In genomic region chr11:105024394-105024793, GRCh38 we compare ENCODE assay signal across 25 cellular contexts. TPM values are rescaled to one million over a fixed set of nuclear protein-coding genes. Genes with fewer than 3 reads are reported as not detected.
A peak's percentile ranks its signal among the peaks of the same experiment; 100 is the strongest.
DNase-seq lines count a peak whose midpoint lies in the region; ATAC-seq and TF ChIP-seq lines count a peak whose summit lies in the region.
"Had no signal": no experiment of that assay in that cellular context is flagged by ENCODE, and none has a peak within 500 bp of the region (broad histone marks: within the 10 kb centered on the region; RNA-seq: fewer than 3 reads in every experiment).

No MANE protein-coding gene starts in this region.

- H3K4me3 Mint-ChIP-seq in CD8-positive, alpha-beta T cell: no peak overlapping the region
- H3K4me3 Mint-ChIP-seq in central memory CD8-positive, alpha-beta T cell: no peak overlapping the region
- H3K4me3 Mint-ChIP-seq: GM23338 had no signal

- no peaks in the 10 kb centered on the region for H3K4me1 ChIP-seq in CD8-positive, alpha-beta T cell (ENCODE audit: insufficient read depth, low read length)
- H3K4me1 ChIP-seq in PC-9 (replicated peaks; ENCODE audit: insufficient read depth): no peaks in the 10 kb centered on the region
- peaks cover 20 to 21% of the 10 kb centered on the region in 2 experiments for H3K4me1 ChIP-seq in neutrophil (ENCODE audit: control insufficient read depth in 1 of 2, insufficient read depth in 1 of 2, low read depth in 1 of 2, low read length in 1 of 2)
- H3K4me1 ChIP-seq: SJSA1 had no signal

- TF ChIP-seq CTCF in CD8-positive, alpha-beta T cell (IDR thresholded peaks at IDR 0.05): no peak
- TF ChIP-seq CTCF in PC-9 (conservative IDR thresholded peaks at IDR 0.05) (no peak), neutrophil (IDR thresholded peaks at IDR 0.05) (no peak)

- no peak overlapping the region for H3K4me2 ChIP-seq in PC-9
- H3K4me2 ChIP-seq: GM23338 had no signal

- no peaks in the 10 kb centered on the region for H3F3A ChIP-seq in PC-9 (ENCODE audit: insufficient read depth, low read depth)

- peak overlapping the region; percentile 43 for H3K27ac Mint-ChIP-seq in CD8-positive, alpha-beta T cell
- peak overlapping the region; percentile 17 for H3K27ac Mint-ChIP-seq in central memory CD8-positive, alpha-beta T cell (ENCODE audit: low read depth)
- H3K27ac Mint-ChIP-seq: GM23338, IgD-negative memory B cell had no signal

- intact Hi-C loops in CD8-positive, alpha-beta T cell (cut with DNase I, micrococcal nuclease): no loop called here
- intact Hi-C loops in PC-9 (cut with micrococcal nuclease; ENCODE audit: unreplicated experiment): no loop called here

- CTCF ChIA-PET in CD8-positive, alpha-beta T cell (lab: Charles Lee): no interaction called here
- CTCF ChIA-PET in PC-9 (lab: Charles Lee): no interaction called here

- H3K27me3 ChIP-seq in CD8-positive, alpha-beta T cell (ENCODE audit: insufficient read depth, low read length): no peaks in the 10 kb centered on the region
- no peaks in the 10 kb centered on the region for H3K27me3 ChIP-seq in PC-9 (ENCODE audit: insufficient read depth, low read depth)
- no peaks in the 10 kb centered on the region for H3K27me3 ChIP-seq in neutrophil
- H3K27me3 ChIP-seq: SJSA1 had no signal

- no peaks in the 10 kb centered on the region for H3K27me3 Mint-ChIP-seq in CD8-positive, alpha-beta T cell (ENCODE audit: low read depth)
- H3K27me3 Mint-ChIP-seq in central memory CD8-positive, alpha-beta T cell: no peaks in the 10 kb centered on the region
- H3K27me3 Mint-ChIP-seq: IgD-negative memory B cell had no signal

- 0 out of 2 replicates have a peak overlapping the region, but pooled peaks have one; percentile 18 for H2AFZ ChIP-seq in PC-9
- H2AFZ ChIP-seq: GM23338 had no signal

- no peaks in the 10 kb centered on the region for H4K20me1 ChIP-seq in PC-9 (ENCODE audit: insufficient read depth)

- no peak overlapping the region for H3K4me3 ChIP-seq in CD8-positive, alpha-beta T cell (ENCODE audit: low read depth, low read length)
- H3K4me3 ChIP-seq in PC-9 (no peak overlapping the region), neutrophil (ENCODE audit: low read depth in 1 of 2, low read length in 1 of 2) (no peak overlapping the region)
- H3K4me3 ChIP-seq: GM23338, SJSA1 had no signal

- POLR2A ChIA-PET in CD8-positive, alpha-beta T cell (lab: Charles Lee): no interaction called here
- POLR2A ChIA-PET in PC-9 (lab: Charles Lee; ENCODE audit: unreplicated experiment): no interaction called here

- H3K9me3 ChIP-seq in CD8-positive, alpha-beta T cell (ENCODE audit: low read length): no peaks in the 10 kb centered on the region
- H3K9me3 ChIP-seq in PC-9 (ENCODE audit: insufficient read depth, low read depth): no peaks in the 10 kb centered on the region
- H3K9me3 ChIP-seq in neutrophil: no peaks in the 10 kb centered on the region
- H3K9me3 ChIP-seq: SJSA1 had no signal

- peaks cover 44% of the 10 kb centered on the region for H3K36me3 Mint-ChIP-seq in CD8-positive, alpha-beta T cell
- peaks cover 42% of the 10 kb centered on the region for H3K36me3 Mint-ChIP-seq in central memory CD8-positive, alpha-beta T cell (ENCODE audit: insufficient read depth)

- H3K36me3 ChIP-seq in CD8-positive, alpha-beta T cell (ENCODE audit: insufficient read depth, low read length): peaks cover 23% of the 10 kb centered on the region
- H3K36me3 ChIP-seq in PC-9 (ENCODE audit: low read depth): no peaks in the 10 kb centered on the region
- peaks cover 54% of the 10 kb centered on the region for H3K36me3 ChIP-seq in neutrophil
- H3K36me3 ChIP-seq: SJSA1 had no signal

- ATAC-seq in CD8-positive, alpha-beta T cell: no peak
- ATAC-seq in central memory CD8-positive, alpha-beta T cell (replicated peaks; ENCODE audit: extremely low read depth, poor library complexity, severe bottlenecking): no peak
- ATAC-seq in HG03378 (IDR thresholded peaks at IDR 0.05; ENCODE audit: unreplicated experiment) (no peak), GM21576 (IDR thresholded peaks at IDR 0.05; ENCODE audit: unreplicated experiment) (no peak), HG03108 (IDR thresholded peaks at IDR 0.05; ENCODE audit: unreplicated experiment) (no peak)
- ATAC-seq: GM23338, HCT116 had no signal

- H3K79me2 ChIP-seq in PC-9 (ENCODE audit: low read depth): no peaks in the 10 kb centered on the region

- peaks cover 27% of the 10 kb centered on the region for H3K4me1 Mint-ChIP-seq in CD8-positive, alpha-beta T cell (ENCODE audit: low read depth)
- H3K4me1 Mint-ChIP-seq in central memory CD8-positive, alpha-beta T cell: peaks cover 15% of the 10 kb centered on the region
- H3K4me1 Mint-ChIP-seq: GM23338 had no signal

- H3K9me3 Mint-ChIP-seq in CD8-positive, alpha-beta T cell: peaks cover 2% of the 10 kb centered on the region
- H3K9me3 Mint-ChIP-seq in central memory CD8-positive, alpha-beta T cell: no peaks in the 10 kb centered on the region

- no peak overlapping the region for H3K27ac ChIP-seq in CD8-positive, alpha-beta T cell (ENCODE audit: low read depth, low read length)
- H3K27ac ChIP-seq in PC-9 (no peak overlapping the region), neutrophil (peak overlapping the region; percentile 48)
- H3K27ac ChIP-seq: C4-2B, SJSA1 had no signal

- H3K9me2 ChIP-seq in PC-9 (ENCODE audit: insufficient read depth): peaks cover 3% of the 10 kb centered on the region; the same call in 1 of the 2 replicates

- BruUV-seq in PC-9 (replicated peaks; lab: Mats Ljungman, UMichigan): no TSS peak

- DNase-seq in CD8-positive, alpha-beta T cell: no peak
- DNase-seq in PC-9 (no peak), SKM-1 treated with dmso at 0.1 percent for 144 hours (lab: John Stamatoyannopoulos, UW; ENCODE audit: unreplicated experiment) (no peak)
- no peak for DNase-seq in central memory CD8-positive, alpha-beta T cell (ENCODE audit: low spot score in 2 of 2)
- DNase-seq: COR-L47, DMS 273 treated with DMSO at 0.1 percent for 48 hours, DMS79 treated with DMSO at 0.1 percent for 48 hours, Karpas-422, MV-4-11, NCI-H1694 treated with DMSO at 0.1 percent for 48 hours, NCI-H2081 treated with DMSO at 0.1 percent for 48 hours, NCI-H2171 treated with DMSO at 0.1 percent for 48 hours, NCI-H524 treated with DMSO at 0.1 percent for 48 hours, NCI-H82 had no signal

RNA-seq across cellular contexts. Expression of gene CASP5, which starts 1.4 kb away (rescaled TPM):
- total RNA-seq in CD8-positive, alpha-beta T cell: not detected
- not detected in 2 replicates for total RNA-seq in PC-9 (2021)
- total RNA-seq: A172, GM23338, M059J, SJSA1 had no signal

RNA-seq across cellular contexts. Expression of gene CASP1, which starts 10.6 kb away (rescaled TPM):
- total RNA-seq in CD8-positive, alpha-beta T cell: 10 to 100 TPM; 11.3 to 15.9 TPM
- total RNA-seq in PC-9 (2021): 2.3 and 4.7 TPM in 2 replicates

RNA-seq across cellular contexts. Expression of gene CARD16, which starts 20.7 kb away (rescaled TPM):
- 10 to 100 TPM; 16.0 to 18.7 TPM for total RNA-seq in CD8-positive, alpha-beta T cell
- total RNA-seq in PC-9 (2021): 0.63 and 2.5 TPM in 2 replicates
- total RNA-seq: GM23338 had no signal

RNA-seq across cellular contexts. Expression of gene CASP4, which starts 56.0 kb away (rescaled TPM):
- total RNA-seq in CD8-positive, alpha-beta T cell: 10 to 100 TPM; 63.5 to 75.5 TPM
- total RNA-seq in PC-9 (2021): 57.5 and 82.2 TPM in 2 replicates
